Comparison of ENCODE assay signal across 14 cellular contexts in genomic region chr7:17405786-17406185, GRCh38.
DNase-seq lines count a peak whose midpoint lies in the region; ATAC-seq and TF ChIP-seq lines count a peak whose summit lies in the region.
"Had no signal": no experiment of that assay in that cellular context is flagged by ENCODE, and none has a peak within 500 bp of the region (broad histone marks: within the 10 kb centered on the region; RNA-seq: fewer than 3 reads in every experiment).

No MANE protein-coding gene starts in this region.

- no peaks in the 10 kb centered on the region for H3K36me3 Mint-ChIP-seq in activated CD4-positive, alpha-beta T cell treated with anti-CD3 and anti-CD28 coated beads, Interleukin-2, amount 10 ng/mL, durations not matched to agents 24 days and 14 days (ENCODE audit: low read depth)
- H3K36me3 Mint-ChIP-seq in activated CD4-positive, alpha-beta T cell treated with anti-CD3 and anti-CD28 coated beads for 36 hours (ENCODE audit: low read depth) = no peaks in the 10 kb centered on the region

- no peak overlapping the region for H3K4me3 Mint-ChIP-seq in activated CD4-positive, alpha-beta T cell treated with anti-CD3 and anti-CD28 coated beads, Interleukin-2, amount 10 ng/mL, durations not matched to agents 24 days and 14 days
- no peak overlapping the region for H3K4me3 Mint-ChIP-seq in activated CD4-positive, alpha-beta T cell treated with anti-CD3 and anti-CD28 coated beads for 36 hours
- H3K4me3 Mint-ChIP-seq: naive thymus-derived CD4-positive, alpha-beta T cell had no signal

- no peak for ATAC-seq in activated CD4-positive, alpha-beta T cell treated with anti-CD3 and anti-CD28 coated beads for 36 hours
- ATAC-seq in HG02798 (IDR thresholded peaks at IDR 0.05; ENCODE audit: poor library complexity, unreplicated experiment) = no peak
- ATAC-seq: naive thymus-derived CD4-positive, alpha-beta T cell had no signal

- intact Hi-C loops in activated CD4-positive, alpha-beta T cell treated with anti-CD3 and anti-CD28 coated beads, Interleukin-2, amount 10 ng/mL, durations not matched to agents 24 days and 14 days (cut with micrococcal nuclease) = loop anchor here (10.0 kb wide), 1 partner anchor 421 kb away; no protein-coding TSS in a partner anchor
- intact Hi-C loops in activated CD4-positive, alpha-beta T cell treated with anti-CD3 and anti-CD28 coated beads for 36 hours (cut with DNase I, micrococcal nuclease) = no loop called here

- no peak overlapping the region for H3K4me3 ChIP-seq in fibroblast of villous mesenchyme (ENCODE audit: low read depth, low read length)
- H3K4me3 ChIP-seq: ascending aorta, testis had no signal

- POLR2A ChIA-PET in activated CD4-positive, alpha-beta T cell treated with anti-CD3 and anti-CD28 coated beads for 36 hours (lab: Charles Lee) = no interaction called here

- H3K4me1 Mint-ChIP-seq in activated CD4-positive, alpha-beta T cell treated with anti-CD3 and anti-CD28 coated beads, Interleukin-2, amount 10 ng/mL, durations not matched to agents 24 days and 14 days = peaks cover 19% of the 10 kb centered on the region
- H3K4me1 Mint-ChIP-seq in activated CD4-positive, alpha-beta T cell treated with anti-CD3 and anti-CD28 coated beads for 36 hours = peaks cover 22% of the 10 kb centered on the region

- no peak overlapping the region for H3K27ac Mint-ChIP-seq in activated CD4-positive, alpha-beta T cell treated with anti-CD3 and anti-CD28 coated beads, Interleukin-2, amount 10 ng/mL, durations not matched to agents 24 days and 14 days
- no peak overlapping the region for H3K27ac Mint-ChIP-seq in activated CD4-positive, alpha-beta T cell treated with anti-CD3 and anti-CD28 coated beads for 36 hours
- H3K27ac Mint-ChIP-seq: naive thymus-derived CD4-positive, alpha-beta T cell had no signal

- CTCF ChIA-PET in activated CD4-positive, alpha-beta T cell treated with anti-CD3 and anti-CD28 coated beads for 36 hours (lab: Charles Lee) = no interaction called here

- peaks cover 3% of the 10 kb centered on the region for H3K9me3 Mint-ChIP-seq in activated CD4-positive, alpha-beta T cell treated with anti-CD3 and anti-CD28 coated beads, Interleukin-2, amount 10 ng/mL, durations not matched to agents 24 days and 14 days
- H3K9me3 Mint-ChIP-seq in activated CD4-positive, alpha-beta T cell treated with anti-CD3 and anti-CD28 coated beads for 36 hours (ENCODE audit: low read depth) = no peaks in the 10 kb centered on the region

- peak; percentile 8 for DNase-seq in activated CD4-positive, alpha-beta T cell treated with anti-CD3 and anti-CD28 coated beads, Interleukin-2, amount 10 ng/mL, durations not matched to agents 24 days and 14 days
- DNase-seq in activated CD4-positive, alpha-beta T cell treated with anti-CD3 and anti-CD28 coated beads for 36 hours = no peak
- DNase-seq in SW 1271 (lab: John Stamatoyannopoulos, UW) = peak; percentile 84 to 95
- peak; percentile 90 for DNase-seq in fibroblast of villous mesenchyme (ENCODE audit: low read depth)
- no peak for DNase-seq in NCI-H2081 (lab: John Stamatoyannopoulos, UW)
- no peak for DNase-seq in HuH-7.5 (ENCODE audit: low spot score)
- DNase-seq in NCI-H1417 treated with DMSO at 0.1 percent for 48 hours (lab: John Stamatoyannopoulos, UW) = no peak
- DNase-seq: naive thymus-derived CD4-positive, alpha-beta T cell; NCI-H1417; Right ventricle myocardium superior; stimulated activated CD4-positive, alpha-beta T cell treated with anti-CD3 and anti-CD28 coated beads, Interleukin-2, amount 100 ng/mL, for 24 hours; testis had no signal

- TF ChIP-seq CTCF in fibroblast of villous mesenchyme (IDR thresholded peaks at IDR 0.05; ENCODE audit: insufficient read depth, low read depth, low read length) = no peak

- peaks cover 5% of the 10 kb centered on the region for H3K27me3 Mint-ChIP-seq in activated CD4-positive, alpha-beta T cell treated with anti-CD3 and anti-CD28 coated beads, Interleukin-2, amount 10 ng/mL, durations not matched to agents 24 days and 14 days
- H3K27me3 Mint-ChIP-seq in activated CD4-positive, alpha-beta T cell treated with anti-CD3 and anti-CD28 coated beads for 36 hours = peaks cover 3% of the 10 kb centered on the region

Comparison
In these comparisons a context has a peak if more than half of its experiments do, and no peak if none do; other contexts are left out.
1. DNase-seq: peak in activated CD4-positive, alpha-beta T cell treated with anti-CD3 and anti-CD28 coated beads, Interleukin-2, amount 10 ng/mL, durations not matched to agents 24 days and 14 days (single experiment), SW 1271 (2 of 2) and fibroblast of villous mesenchyme (single experiment); none in activated CD4-positive, alpha-beta T cell treated with anti-CD3 and anti-CD28 coated beads for 36 hours (single experiment), NCI-H2081 (0 of 2), HuH-7.5 (single experiment) and NCI-H1417 treated with DMSO at 0.1 percent for 48 hours (single experiment).